ENCODE assay signal across 23 cellular contexts in genomic region chr16:83959621-83960434, GRCh38. TPM values are rescaled to one million over a fixed set of nuclear protein-coding genes. Genes with fewer than 3 reads are reported as not detected.
"Had no signal": no experiment of that assay in that cellular context is flagged by ENCODE, and none has a peak within 500 bp of the region (broad histone marks: within the 10 kb centered on the region; RNA-seq: fewer than 3 reads in every experiment).

No MANE protein-coding gene starts in this region.

- H3K4me3 ChIP-seq: adrenal gland, coronary artery, esophagus squamous epithelium, gastroesophageal sphincter, lower lobe of right lung, suprapubic skin, transverse colon had no signal

- DNase-seq: activated CD4-positive, alpha-beta T cell treated with anti-CD3 and anti-CD28 coated beads for 1 hour; activated CD4-positive, alpha-beta T cell treated with anti-CD3 and anti-CD28 coated beads, Interleukin-2, amount 50 U/mL, for 1 hour; activated CD8-positive, alpha-beta T cell treated with anti-CD3 and anti-CD28 coated beads, Interleukin-2, amount 10 ng/mL, durations not matched to agents 7 days and 5 days; activated gamma-delta T cell treated with Interleukin-2 at 50 U/mL for 16 hours; esophagus squamous epithelium; head of caudate nucleus; islet precursor cell; left colon; lower lobe of right lung; naive thymus-derived CD4-positive, alpha-beta T cell; occipital lobe; stimulated activated CD4-positive, alpha-beta T cell treated with anti-CD3 and anti-CD28 coated beads, Interleukin-1b, Interleukin-23, amount 100 ng/mL, for 48 hours; stimulated activated naive CD8-positive, alpha-beta T cell treated with anti-CD3 and anti-CD28 coated beads, Interleukin-15, amount 100 ng/mL, for 72 hours; T-helper 9 cell; transverse colon had no signal

- ATAC-seq: activated CD8-positive, alpha-beta T cell treated with anti-CD3 and anti-CD28 coated beads, Interleukin-2, amount 10 ng/mL, durations not matched to agents 7 days and 5 days; gastroesophageal sphincter; left colon; lower lobe of right lung; naive thymus-derived CD4-positive, alpha-beta T cell; stimulated activated naive CD8-positive, alpha-beta T cell treated with anti-CD3 and anti-CD28 coated beads, Interleukin-15, amount 100 ng/mL, for 72 hours had no signal

- FAIRE-seq: astrocyte, urothelium cell line had no signal

- H3K4me1 ChIP-seq: suprapubic skin had no signal

- H3K27ac ChIP-seq: coronary artery, esophagus squamous epithelium, gastroesophageal sphincter, lower lobe of right lung, suprapubic skin, transverse colon had no signal

- H3K9me3 ChIP-seq: adrenal gland, esophagus squamous epithelium, gastroesophageal sphincter, lower lobe of right lung, suprapubic skin, transverse colon had no signal

- H3K27me3 ChIP-seq: adrenal gland, esophagus squamous epithelium, gastroesophageal sphincter, suprapubic skin, transverse colon had no signal

RNA-seq across cellular contexts. Expression of gene NECAB2, which starts 8.2 kb away (rescaled TPM):
- total RNA-seq: activated CD8-positive, alpha-beta T cell treated with anti-CD3 and anti-CD28 coated beads, Interleukin-2, amount 10 ng/mL, durations not matched to agents 7 days and 5 days; esophagus squamous epithelium; naive thymus-derived CD4-positive, alpha-beta T cell; renal cortical epithelial cell; suprapubic skin; T-helper 1 cell treated with Interleukin-12 subunit alpha and Interleukin-12 subunit beta and Interleukin-4 antibody, amounts not matched to agents 30 ng/mL and 1 ng/mL, for 36 hours had no signal
- polyA plus RNA-seq: naive thymus-derived CD4-positive, alpha-beta T cell had no signal
